Comparison of ENCODE assay signal across 1 cellular context in genomic region chr2:128309341-128310093, GRCh38.
TF ChIP-seq lines count a peak whose summit lies in the region.

No MANE protein-coding gene starts in this region.

TF ChIP-seq in HepG2, 621 proteins besides CTCF, POLR2A, EP300 and RAD21 (continued from another document and continues in another):
- TF ChIP-seq, protein P1, sequence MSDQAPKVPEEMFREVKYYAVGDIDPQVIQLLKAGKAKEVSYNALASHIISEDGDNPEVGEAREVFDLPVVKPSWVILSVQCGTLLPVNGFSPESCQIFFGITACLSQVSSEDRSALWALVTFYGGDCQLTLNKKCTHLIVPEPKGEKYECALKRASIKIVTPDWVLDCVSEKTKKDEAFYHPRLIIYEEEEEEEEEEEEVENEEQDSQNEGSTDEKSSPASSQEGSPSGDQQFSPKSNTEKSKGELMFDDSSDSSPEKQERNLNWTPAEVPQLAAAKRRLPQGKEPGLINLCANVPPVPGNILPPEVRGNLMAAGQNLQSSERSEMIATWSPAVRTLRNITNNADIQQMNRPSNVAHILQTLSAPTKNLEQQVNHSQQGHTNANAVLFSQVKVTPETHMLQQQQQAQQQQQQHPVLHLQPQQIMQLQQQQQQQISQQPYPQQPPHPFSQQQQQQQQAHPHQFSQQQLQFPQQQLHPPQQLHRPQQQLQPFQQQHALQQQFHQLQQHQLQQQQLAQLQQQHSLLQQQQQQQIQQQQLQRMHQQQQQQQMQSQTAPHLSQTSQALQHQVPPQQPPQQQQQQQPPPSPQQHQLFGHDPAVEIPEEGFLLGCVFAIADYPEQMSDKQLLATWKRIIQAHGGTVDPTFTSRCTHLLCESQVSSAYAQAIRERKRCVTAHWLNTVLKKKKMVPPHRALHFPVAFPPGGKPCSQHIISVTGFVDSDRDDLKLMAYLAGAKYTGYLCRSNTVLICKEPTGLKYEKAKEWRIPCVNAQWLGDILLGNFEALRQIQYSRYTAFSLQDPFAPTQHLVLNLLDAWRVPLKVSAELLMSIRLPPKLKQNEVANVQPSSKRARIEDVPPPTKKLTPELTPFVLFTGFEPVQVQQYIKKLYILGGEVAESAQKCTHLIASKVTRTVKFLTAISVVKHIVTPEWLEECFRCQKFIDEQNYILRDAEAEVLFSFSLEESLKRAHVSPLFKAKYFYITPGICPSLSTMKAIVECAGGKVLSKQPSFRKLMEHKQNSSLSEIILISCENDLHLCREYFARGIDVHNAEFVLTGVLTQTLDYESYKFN (CRISPR knock-in tag; conservative IDR thresholded peaks at IDR 0.05), result peak; percentile 99
- TF ChIP-seq ZNF674 (CRISPR knock-in tag; IDR thresholded peaks at IDR 0.05; ENCODE audit: low read depth) (0 out of 2 replicates have a peak, but pooled peaks have one; percentile 76), ZNF678 (CRISPR knock-in tag; IDR thresholded peaks at IDR 0.05) (no peak; the same call in 1 of the 2 replicates), KDM5B (CRISPR knock-in tag; IDR thresholded peaks at IDR 0.05; ENCODE audit: borderline replicate concordance) (peak; percentile 100), ZNF547 (CRISPR knock-in tag; IDR thresholded peaks at IDR 0.05) (peak; percentile 97), KMT2B (CRISPR knock-in tag; IDR thresholded peaks at IDR 0.05) (peak; percentile 91), ISL2 (CRISPR knock-in tag; IDR thresholded peaks at IDR 0.05) (peak; percentile 99), NFKB2 (CRISPR knock-in tag; IDR thresholded peaks at IDR 0.05; ENCODE audit: borderline replicate concordance) (peak; percentile 99), ZNF879 (CRISPR knock-in tag; IDR thresholded peaks at IDR 0.05) (peak; percentile 98; the same call in 1 of the 2 replicates), MYNN (CRISPR knock-in tag; IDR thresholded peaks at IDR 0.05; ENCODE audit: low read depth) (no peak; the same call in 1 of the 2 replicates), RBM39 (IDR thresholded peaks at IDR 0.05; ENCODE audit: low read depth, low read length, poor library complexity, severe bottlenecking) (peak; percentile 78), RNF2 (conservative IDR thresholded peaks at IDR 0.05; ENCODE audit: low read depth) (peak; percentile 99), FOSL2 (CRISPR knock-in tag; IDR thresholded peaks at IDR 0.05) (peak; percentile 80), TBX3 (IDR thresholded peaks at IDR 0.05; ENCODE audit: borderline replicate concordance) (peak; percentile 92), ZNF557 (CRISPR knock-in tag; IDR thresholded peaks at IDR 0.05) (peak; percentile 97), ZMYM3 (CRISPR knock-in tag; IDR thresholded peaks at IDR 0.05) (peak; percentile 99), EEA1 (CRISPR knock-in tag; IDR thresholded peaks at IDR 0.05; ENCODE audit: borderline replicate concordance) (0 out of 2 replicates have a peak, but pooled peaks have one; percentile 23), ZBTB3 (CRISPR knock-in tag; IDR thresholded peaks at IDR 0.05; ENCODE audit: borderline replicate concordance, low read depth) (peak; percentile 81; the same call in 1 of the 2 replicates), ZC3H13 (CRISPR knock-in tag; IDR thresholded peaks at IDR 0.05) (peak; percentile 83; the same call in 1 of the 2 replicates), ZNF451 (CRISPR knock-in tag; IDR thresholded peaks at IDR 0.05) (peak; percentile 99), ZNF274 (CRISPR knock-in tag; IDR thresholded peaks at IDR 0.05) (peak; percentile 99), ZNF446 (CRISPR knock-in tag; IDR thresholded peaks at IDR 0.05) (no peak; the same call in 1 of the 2 replicates), MLX (CRISPR knock-in tag; IDR thresholded peaks at IDR 0.05) (peak; percentile 99), ZNF773 (CRISPR knock-in tag; IDR thresholded peaks at IDR 0.05; ENCODE audit: borderline replicate concordance) (peak; percentile 81; the same call in 1 of the 2 replicates), HBP1 (CRISPR knock-in tag; IDR thresholded peaks at IDR 0.05; ENCODE audit: low read depth) (peak; percentile 94), NR2F6 (IDR thresholded peaks at IDR 0.05) (peak; percentile 96), NR2F6 (CRISPR knock-in tag; IDR thresholded peaks at IDR 0.05) (peak; percentile 96), KAT7 (CRISPR knock-in tag; IDR thresholded peaks at IDR 0.05; ENCODE audit: borderline replicate concordance) (peak; percentile 77; the same call in 1 of the 2 replicates), NAIF1 (CRISPR knock-in tag; IDR thresholded peaks at IDR 0.05; ENCODE audit: borderline replicate concordance) (peak; percentile 90; the same call in 1 of the 2 replicates), RELA (CRISPR knock-in tag; IDR thresholded peaks at IDR 0.05) (peak; percentile 84; the same call in 1 of the 2 replicates), CBX1 (IDR thresholded peaks at IDR 0.05; ENCODE audit: low read depth) (peak; percentile 59), ZFP62 (CRISPR knock-in tag; IDR thresholded peaks at IDR 0.05) (no peak), IKZF1 (IDR thresholded peaks at IDR 0.05) (no peak), HMG20A (CRISPR knock-in tag; IDR thresholded peaks at IDR 0.05; ENCODE audit: borderline replicate concordance) (peak; percentile 99), SP4 (CRISPR knock-in tag; IDR thresholded peaks at IDR 0.05) (peak; percentile 80), RBM22 (optimal IDR thresholded peaks at IDR 0.05; ENCODE audit: low read length) (peak; percentile 73), SAFB2 (CRISPR knock-in tag; IDR thresholded peaks at IDR 0.05; ENCODE audit: borderline replicate concordance, low read depth) (peak; percentile 97), IRX3 (CRISPR knock-in tag; IDR thresholded peaks at IDR 0.05; ENCODE audit: borderline replicate concordance, low read depth) (peak; percentile 99), MXD4 (CRISPR knock-in tag; IDR thresholded peaks at IDR 0.05) (peak; percentile 99), HNRNPLL (IDR thresholded peaks at IDR 0.05; ENCODE audit: low read depth, low read length, poor library complexity, severe bottlenecking) (no peak), RNF219 (CRISPR knock-in tag; IDR thresholded peaks at IDR 0.05) (peak; percentile 95; the same call in 1 of the 2 replicates), ZNF768 (CRISPR knock-in tag; IDR thresholded peaks at IDR 0.05) (peak; percentile 56; the same call in 1 of the 2 replicates), ZBTB2 (CRISPR knock-in tag; IDR thresholded peaks at IDR 0.05; ENCODE audit: low read depth) (no peak), SALL1 (CRISPR knock-in tag; IDR thresholded peaks at IDR 0.05) (peak; percentile 100), SMAD9 (CRISPR knock-in tag; IDR thresholded peaks at IDR 0.05) (peak; percentile 83; the same call in 1 of the 2 replicates)
- TF ChIP-seq, protein P2, sequence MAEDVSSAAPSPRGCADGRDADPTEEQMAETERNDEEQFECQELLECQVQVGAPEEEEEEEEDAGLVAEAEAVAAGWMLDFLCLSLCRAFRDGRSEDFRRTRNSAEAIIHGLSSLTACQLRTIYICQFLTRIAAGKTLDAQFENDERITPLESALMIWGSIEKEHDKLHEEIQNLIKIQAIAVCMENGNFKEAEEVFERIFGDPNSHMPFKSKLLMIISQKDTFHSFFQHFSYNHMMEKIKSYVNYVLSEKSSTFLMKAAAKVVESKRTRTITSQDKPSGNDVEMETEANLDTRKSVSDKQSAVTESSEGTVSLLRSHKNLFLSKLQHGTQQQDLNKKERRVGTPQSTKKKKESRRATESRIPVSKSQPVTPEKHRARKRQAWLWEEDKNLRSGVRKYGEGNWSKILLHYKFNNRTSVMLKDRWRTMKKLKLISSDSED (CRISPR knock-in tag; IDR thresholded peaks at IDR 0.05), result peak; percentile 71; the same call in 1 of the 2 replicates
- TF ChIP-seq, protein P3, sequence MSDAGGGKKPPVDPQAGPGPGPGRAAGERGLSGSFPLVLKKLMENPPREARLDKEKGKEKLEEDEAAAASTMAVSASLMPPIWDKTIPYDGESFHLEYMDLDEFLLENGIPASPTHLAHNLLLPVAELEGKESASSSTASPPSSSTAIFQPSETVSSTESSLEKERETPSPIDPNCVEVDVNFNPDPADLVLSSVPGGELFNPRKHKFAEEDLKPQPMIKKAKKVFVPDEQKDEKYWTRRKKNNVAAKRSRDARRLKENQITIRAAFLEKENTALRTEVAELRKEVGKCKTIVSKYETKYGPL (CRISPR knock-in tag; IDR thresholded peaks at IDR 0.05), result peak; percentile 82
- TF ChIP-seq, protein P4, sequence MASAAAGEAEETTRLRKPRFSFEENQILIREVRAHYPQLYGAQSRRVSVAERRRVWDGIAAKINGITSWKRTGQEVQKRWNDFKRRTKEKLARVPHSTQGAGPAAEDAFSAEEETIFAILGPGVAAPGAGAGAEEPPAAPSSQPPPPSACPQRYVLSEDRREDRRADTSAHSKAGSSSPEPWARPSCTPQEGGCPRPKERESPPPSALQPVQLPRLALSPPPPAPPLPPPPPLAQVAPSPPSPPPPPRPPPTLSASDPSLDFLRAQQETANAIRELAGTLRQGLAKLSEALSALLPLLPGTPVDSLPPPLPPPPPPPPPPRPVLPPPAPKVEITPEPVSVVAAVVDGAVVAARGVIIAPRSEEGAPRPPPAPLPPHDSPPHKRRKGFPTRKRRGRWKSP (CRISPR knock-in tag; IDR thresholded peaks at IDR 0.05), result peak; percentile 96
- TF ChIP-seq, protein P5, sequence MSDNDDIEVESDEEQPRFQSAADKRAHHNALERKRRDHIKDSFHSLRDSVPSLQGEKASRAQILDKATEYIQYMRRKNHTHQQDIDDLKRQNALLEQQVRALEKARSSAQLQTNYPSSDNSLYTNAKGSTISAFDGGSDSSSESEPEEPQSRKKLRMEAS (IDR thresholded peaks at IDR 0.05), result peak; percentile 99
- TF ChIP-seq, protein P6, sequence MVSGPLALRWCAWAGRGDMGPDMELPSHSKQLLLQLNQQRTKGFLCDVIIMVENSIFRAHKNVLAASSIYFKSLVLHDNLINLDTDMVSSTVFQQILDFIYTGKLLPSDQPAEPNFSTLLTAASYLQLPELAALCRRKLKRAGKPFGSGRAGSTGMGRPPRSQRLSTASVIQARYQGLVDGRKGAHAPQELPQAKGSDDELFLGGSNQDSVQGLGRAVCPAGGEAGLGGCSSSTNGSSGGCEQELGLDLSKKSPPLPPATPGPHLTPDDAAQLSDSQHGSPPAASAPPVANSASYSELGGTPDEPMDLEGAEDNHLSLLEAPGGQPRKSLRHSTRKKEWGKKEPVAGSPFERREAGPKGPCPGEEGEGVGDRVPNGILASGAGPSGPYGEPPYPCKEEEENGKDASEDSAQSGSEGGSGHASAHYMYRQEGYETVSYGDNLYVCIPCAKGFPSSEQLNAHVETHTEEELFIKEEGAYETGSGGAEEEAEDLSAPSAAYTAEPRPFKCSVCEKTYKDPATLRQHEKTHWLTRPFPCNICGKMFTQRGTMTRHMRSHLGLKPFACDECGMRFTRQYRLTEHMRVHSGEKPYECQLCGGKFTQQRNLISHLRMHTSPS (CRISPR knock-in tag; IDR thresholded peaks at IDR 0.05; ENCODE audit: low read depth), result peak; percentile 87; the same call in 1 of the 2 replicates
- TF ChIP-seq, protein P7, sequence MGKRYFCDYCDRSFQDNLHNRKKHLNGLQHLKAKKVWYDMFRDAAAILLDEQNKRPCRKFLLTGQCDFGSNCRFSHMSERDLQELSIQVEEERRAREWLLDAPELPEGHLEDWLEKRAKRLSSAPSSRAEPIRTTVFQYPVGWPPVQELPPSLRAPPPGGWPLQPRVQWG (CRISPR knock-in tag; IDR thresholded peaks at IDR 0.05; ENCODE audit: borderline replicate concordance, low read depth), result 0 out of 2 replicates have a peak, but pooled peaks have one; percentile 90
- TF ChIP-seq, protein P8, sequence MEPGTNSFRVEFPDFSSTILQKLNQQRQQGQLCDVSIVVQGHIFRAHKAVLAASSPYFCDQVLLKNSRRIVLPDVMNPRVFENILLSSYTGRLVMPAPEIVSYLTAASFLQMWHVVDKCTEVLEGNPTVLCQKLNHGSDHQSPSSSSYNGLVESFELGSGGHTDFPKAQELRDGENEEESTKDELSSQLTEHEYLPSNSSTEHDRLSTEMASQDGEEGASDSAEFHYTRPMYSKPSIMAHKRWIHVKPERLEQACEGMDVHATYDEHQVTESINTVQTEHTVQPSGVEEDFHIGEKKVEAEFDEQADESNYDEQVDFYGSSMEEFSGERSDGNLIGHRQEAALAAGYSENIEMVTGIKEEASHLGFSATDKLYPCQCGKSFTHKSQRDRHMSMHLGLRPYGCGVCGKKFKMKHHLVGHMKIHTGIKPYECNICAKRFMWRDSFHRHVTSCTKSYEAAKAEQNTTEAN (CRISPR knock-in tag; conservative IDR thresholded peaks at IDR 0.05), result peak; percentile 98
